17 cellular contexts compared by ENCODE assay signal in genomic region chr2:108385411-108386071, GRCh38. TPM values are rescaled to one million over a fixed set of nuclear protein-coding genes. Genes with fewer than 3 reads are reported as not detected.
A peak's percentile ranks its signal among the peaks of the same experiment; 100 is the strongest.
DNase-seq lines count a peak whose midpoint lies in the region; ATAC-seq and FAIRE-seq lines count a peak whose summit lies in the region.
"Had no signal": no experiment of that assay in that cellular context is flagged by ENCODE, and none has a peak within 500 bp of the region (broad histone marks: within the 10 kb centered on the region; RNA-seq: fewer than 3 reads in every experiment).

No MANE protein-coding gene starts in this region.

- H3K9me3 Mint-ChIP-seq in stimulated activated memory B cell treated with anti-CD40 and anti-IgM and Interleukin-4, amounts not matched to agents 10 μg/mL and 1 μg/mL and 100 μg/mL, for 72 hours: no peaks in the 10 kb centered on the region

- H3K4me3 Mint-ChIP-seq in stimulated activated memory B cell treated with anti-CD40 and anti-IgM and Interleukin-4, amounts not matched to agents 10 μg/mL and 1 μg/mL and 100 μg/mL, for 72 hours: no peak overlapping the region
- H3K4me3 Mint-ChIP-seq: activated naive CD8-positive, alpha-beta T cell treated with anti-CD3 and anti-CD28 coated beads, Interleukin-2, amount 10 ng/mL, durations not matched to agents 7 days and 5 days; IgD-negative memory B cell; T-helper 2 cell treated with Interferon-gamma antibody and Interleukin-4, amounts not matched to agents 5 μg/mL and 100 μg/mL, for 36 hours had no signal

- no peaks in the 10 kb centered on the region for H3K4me1 ChIP-seq in SJCRH30
- H3K4me1 ChIP-seq: HAP-1 had no signal

- H3K27ac Mint-ChIP-seq in stimulated activated memory B cell treated with anti-CD40 and anti-IgM and Interleukin-4, amounts not matched to agents 10 μg/mL and 1 μg/mL and 100 μg/mL, for 72 hours: no peak overlapping the region
- H3K27ac Mint-ChIP-seq: activated naive CD8-positive, alpha-beta T cell treated with anti-CD3 and anti-CD28 coated beads, Interleukin-2, amount 10 ng/mL, durations not matched to agents 7 days and 5 days; IgD-negative memory B cell; T-helper 2 cell treated with Interferon-gamma antibody and Interleukin-4, amounts not matched to agents 5 μg/mL and 100 μg/mL, for 36 hours had no signal

- H3K27me3 Mint-ChIP-seq in stimulated activated memory B cell treated with anti-CD40 and anti-IgM and Interleukin-4, amounts not matched to agents 10 μg/mL and 1 μg/mL and 100 μg/mL, for 72 hours: peaks cover 25% of the 10 kb centered on the region

- H3K36me3 Mint-ChIP-seq in stimulated activated memory B cell treated with anti-CD40 and anti-IgM and Interleukin-4, amounts not matched to agents 10 μg/mL and 1 μg/mL and 100 μg/mL, for 72 hours: no peaks in the 10 kb centered on the region
- H3K36me3 Mint-ChIP-seq: activated naive CD8-positive, alpha-beta T cell treated with anti-CD3 and anti-CD28 coated beads, Interleukin-2, amount 10 ng/mL, durations not matched to agents 7 days and 5 days; IgD-negative memory B cell had no signal

- FAIRE-seq in GM19239 (lab: Jason Lieb, UNC): peak; percentile 26
- FAIRE-seq: colon, D721Med, GM12892 had no signal

- H3K27ac ChIP-seq in SJCRH30: no peak overlapping the region
- H3K27ac ChIP-seq: neutrophil, PC-9 had no signal

- no peaks in the 10 kb centered on the region for H3K27me3 ChIP-seq in SJCRH30
- H3K27me3 ChIP-seq: neutrophil had no signal

- intact Hi-C loops in Right ventricle myocardium superior (cut with DNase I): no loop called here

- no peak overlapping the region for H3K4me3 ChIP-seq in SJCRH30
- H3K4me3 ChIP-seq: HAP-1, PC-9 had no signal

- DNase-seq in GM19239 (ENCODE audit: insufficient read length, low spot score) (no peak), HuH-7 (ENCODE audit: low spot score) (peak; percentile 18), NCI-H146 (lab: John Stamatoyannopoulos, UW) (no peak), SJCRH30 (no peak), Right ventricle myocardium superior (no peak)
- DNase-seq: activated naive CD8-positive, alpha-beta T cell treated with anti-CD3 and anti-CD28 coated beads, Interleukin-2, amount 10 ng/mL, durations not matched to agents 7 days and 5 days; NCI-H2029 treated with DMSO at 0.1 percent for 48 hours; PC-9 had no signal

- no peaks in the 10 kb centered on the region; the same call in 1 of the 2 replicates for H3K9me3 ChIP-seq in SJCRH30 (replicated peaks)
- H3K9me3 ChIP-seq: HAP-1, neutrophil had no signal

- H3K4me1 Mint-ChIP-seq in stimulated activated memory B cell treated with anti-CD40 and anti-IgM and Interleukin-4, amounts not matched to agents 10 μg/mL and 1 μg/mL and 100 μg/mL, for 72 hours: no peaks in the 10 kb centered on the region

- H3K36me3 ChIP-seq in SJCRH30: no peaks in the 10 kb centered on the region
- H3K36me3 ChIP-seq: HAP-1, neutrophil had no signal

- ATAC-seq in HG02938 (IDR thresholded peaks at IDR 0.05; ENCODE audit: unreplicated experiment): peak; percentile 76
- ATAC-seq in stimulated activated memory B cell treated with anti-CD40 and anti-IgM and Interleukin-4, amounts not matched to agents 10 μg/mL and 1 μg/mL and 100 μg/mL, for 72 hours: peak; percentile 46
- ATAC-seq in Right ventricle myocardium superior (ENCODE audit: poor library complexity): no peak

RNA-seq across cellular contexts. Expression of gene SULT1C4, which starts 7.8 kb away (rescaled TPM):
- total RNA-seq in SJCRH30 (2014; rRNA removed; shearing (Covaris generic)): 1.6 and 2.4 TPM in 2 replicates
- total RNA-seq in Right ventricle myocardium superior: 2.7 TPM
- total RNA-seq: activated naive CD8-positive, alpha-beta T cell treated with anti-CD3 and anti-CD28 coated beads, Interleukin-2, amount 10 ng/mL, durations not matched to agents 7 days and 5 days; PC-9 had no signal
